ENCODE assay signal across 9 cellular contexts in the genomic region with DNA sequence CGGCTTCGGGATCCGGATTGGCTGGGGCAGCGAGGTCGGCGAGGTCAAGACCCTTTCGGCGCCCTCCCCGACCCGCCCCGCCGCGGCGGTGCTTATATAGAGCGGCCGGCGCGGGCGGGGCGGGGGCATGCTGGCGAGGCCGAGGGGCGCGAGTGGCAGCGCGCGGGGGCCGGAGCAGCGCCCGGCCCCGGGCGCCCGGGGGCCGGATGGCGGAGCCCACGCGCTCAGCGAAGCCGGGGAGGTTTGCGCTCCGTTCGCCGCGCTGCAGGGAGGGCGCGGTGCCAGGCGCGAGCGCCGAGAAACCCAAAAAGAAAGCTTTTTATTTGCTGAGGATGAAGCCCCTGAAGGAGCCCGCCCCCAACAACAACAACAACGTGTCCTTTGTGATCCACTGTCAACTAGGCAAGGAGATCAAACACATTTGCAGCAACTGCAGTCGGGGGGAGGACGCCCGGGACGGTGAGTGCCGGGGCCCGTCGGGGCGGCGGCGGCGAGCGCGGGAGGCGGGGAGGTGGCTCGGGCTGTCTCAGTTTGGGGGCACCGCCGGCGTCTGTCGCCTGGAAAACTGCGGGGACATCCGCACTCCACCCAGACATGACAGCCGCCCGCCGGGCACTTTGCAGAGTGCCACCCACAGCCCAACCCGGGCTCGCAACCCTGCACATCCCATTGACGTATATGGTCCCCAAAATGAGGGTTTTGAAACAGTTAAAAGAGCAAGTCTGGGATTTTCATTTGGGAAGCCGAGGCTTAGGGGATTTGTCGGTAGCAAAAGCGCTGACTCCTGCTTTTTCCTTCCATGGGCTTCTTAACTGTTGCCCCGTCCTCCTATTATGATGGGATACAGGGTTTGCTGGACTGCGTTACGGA.
A peak's percentile ranks its signal among the peaks of the same experiment; 100 is the strongest.
DNase-seq lines count a peak whose midpoint lies in the region; ATAC-seq lines count a peak whose summit lies in the region.
"Had no signal": no experiment of that assay in that cellular context is flagged by ENCODE, and none has a peak within 500 bp of the region (broad histone marks: within the 10 kb centered on the region; RNA-seq: fewer than 3 reads in every experiment).

No MANE protein-coding gene starts in this region.

- H3K27ac Mint-ChIP-seq in stimulated activated effector memory CD8-positive, alpha-beta T cell treated with anti-CD3 and anti-CD28 coated beads, Interleukin-12 subunit alpha, Interleukin-12 subunit beta, amount 100 ng/mL, for 72 hours = no peak overlapping the region

- H3K36me3 Mint-ChIP-seq in stimulated activated effector memory CD8-positive, alpha-beta T cell treated with anti-CD3 and anti-CD28 coated beads, Interleukin-12 subunit alpha, Interleukin-12 subunit beta, amount 100 ng/mL, for 72 hours = no peaks in the 10 kb centered on the region

- H3K27ac ChIP-seq in angular gyrus (ENCODE audit: low read depth, low read length) = peak overlapping the region; percentile 3
- H3K27ac ChIP-seq: 22Rv1 had no signal

- ATAC-seq in stimulated activated effector memory CD8-positive, alpha-beta T cell treated with anti-CD3 and anti-CD28 coated beads, Interleukin-12 subunit alpha, Interleukin-12 subunit beta, amount 100 ng/mL, for 72 hours = peak; percentile 37
- no peak for ATAC-seq in HG02938 (IDR thresholded peaks at IDR 0.05; ENCODE audit: unreplicated experiment)
- no peak for ATAC-seq in GM18861 (IDR thresholded peaks at IDR 0.05; ENCODE audit: unreplicated experiment)
- ATAC-seq in HG03432 (IDR thresholded peaks at IDR 0.05; ENCODE audit: unreplicated experiment) = no peak

- DNase-seq in DMS 273 (lab: John Stamatoyannopoulos, UW; ENCODE audit: unreplicated experiment) (peak; percentile 40), DMS 273 treated with DMSO at 0.1 percent for 48 hours (lab: John Stamatoyannopoulos, UW) (no peak), iPS-NIHi7 (ENCODE audit: extremely low spot score) (peak; percentile 43)
- no peak for DNase-seq in stimulated activated effector memory CD8-positive, alpha-beta T cell treated with anti-CD3 and anti-CD28 coated beads, Interleukin-12 subunit alpha, Interleukin-12 subunit beta, amount 100 ng/mL, for 72 hours (ENCODE audit: low spot score in 2 of 2)

- no peaks in the 10 kb centered on the region for H3K9me3 Mint-ChIP-seq in stimulated activated effector memory CD8-positive, alpha-beta T cell treated with anti-CD3 and anti-CD28 coated beads, Interleukin-12 subunit alpha, Interleukin-12 subunit beta, amount 100 ng/mL, for 72 hours

- H3K4me3 Mint-ChIP-seq in stimulated activated effector memory CD8-positive, alpha-beta T cell treated with anti-CD3 and anti-CD28 coated beads, Interleukin-12 subunit alpha, Interleukin-12 subunit beta, amount 100 ng/mL, for 72 hours = peak overlapping the region; percentile 59

- peaks cover 5% of the 10 kb centered on the region for H3K4me1 Mint-ChIP-seq in stimulated activated effector memory CD8-positive, alpha-beta T cell treated with anti-CD3 and anti-CD28 coated beads, Interleukin-12 subunit alpha, Interleukin-12 subunit beta, amount 100 ng/mL, for 72 hours

Comparison
In these comparisons a context has a peak if more than half of its experiments do, and no peak if none do; other contexts are left out.
1. DNase-seq: peak in DMS 273 (single experiment) and iPS-NIHi7 (single experiment); none in DMS 273 treated with DMSO at 0.1 percent for 48 hours (single experiment) and stimulated activated effector memory CD8-positive, alpha-beta T cell treated with anti-CD3 and anti-CD28 coated beads, Interleukin-12 subunit alpha, Interleukin-12 subunit beta, amount 100 ng/mL, for 72 hours (0 of 2).